9 cellular contexts compared by ENCODE assay signal in the genomic region with DNA sequence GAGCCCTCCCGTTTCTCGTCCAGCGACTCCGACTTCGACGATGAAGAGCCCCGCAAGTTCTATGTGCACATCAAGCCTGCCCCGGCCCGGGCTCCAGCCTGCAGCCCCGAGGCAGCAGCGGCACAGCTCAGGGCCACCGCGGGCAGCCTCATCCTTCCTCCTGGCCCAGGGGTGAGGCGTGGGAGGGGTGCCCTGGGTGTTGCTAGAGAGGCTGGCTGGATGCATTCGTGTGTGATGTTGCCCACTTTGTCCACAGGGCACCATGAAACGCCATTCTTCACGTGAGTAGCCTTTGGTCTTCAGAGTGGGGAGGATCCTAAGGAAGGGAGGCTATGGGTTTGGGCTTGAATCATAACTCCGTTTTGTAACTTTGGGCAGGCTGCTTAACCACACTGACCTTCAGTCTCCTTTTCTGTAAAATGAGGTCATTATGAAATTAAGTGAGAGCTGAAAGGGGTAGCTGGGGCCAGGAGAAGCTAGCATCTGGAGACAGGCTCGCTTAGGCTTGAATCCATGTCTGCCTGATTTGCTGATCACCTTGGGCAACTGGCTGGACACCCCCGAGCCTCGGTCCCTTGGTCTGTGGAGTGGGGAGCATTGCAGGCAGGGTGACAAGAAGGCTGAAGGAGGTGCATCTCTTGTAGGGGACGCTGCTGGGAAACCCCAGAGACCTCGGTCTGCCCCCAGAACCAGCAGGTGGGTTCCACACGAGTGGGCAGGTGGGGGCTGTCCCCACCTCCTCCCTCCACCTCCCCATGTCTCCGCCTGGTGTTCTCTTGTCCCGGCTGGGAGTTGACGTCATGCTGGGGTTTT. TPM values are rescaled to one million over a fixed set of nuclear protein-coding genes. Genes with fewer than 3 reads are reported as not detected.
DNase-seq lines count a peak whose midpoint lies in the region; ATAC-seq and TF ChIP-seq lines count a peak whose summit lies in the region.
"Had no signal": no experiment of that assay in that cellular context is flagged by ENCODE, and none has a peak within 500 bp of the region (broad histone marks: within the 10 kb centered on the region; RNA-seq: fewer than 3 reads in every experiment).

No MANE protein-coding gene starts in this region.

- H3K9me3 ChIP-seq in OCI-LY1 (ENCODE audit: low read length) (no peaks in the 10 kb centered on the region), stomach (no peaks in the 10 kb centered on the region)

- H3K4me3 ChIP-seq in OCI-LY1 (ENCODE audit: low read depth, low read length, poor library complexity, severe bottlenecking) = no peak overlapping the region
- no peak overlapping the region for H3K4me3 ChIP-seq in stomach
- H3K4me3 ChIP-seq: cardiac muscle cell, SK-N-MC had no signal

- no peak for TF ChIP-seq EP300 in stomach (IDR thresholded peaks at IDR 0.05)

- H3K9me2 ChIP-seq in OCI-LY1 (ENCODE audit: low read depth, low read length) = no peaks in the 10 kb centered on the region

- TF ChIP-seq CTCF in OCI-LY1 (IDR thresholded peaks at IDR 0.05; ENCODE audit: low read length) (no peak), stomach (IDR thresholded peaks at IDR 0.05) (no peak)

- H3K4me2 ChIP-seq in OCI-LY1 (ENCODE audit: low read length) = no peak overlapping the region

- no peak overlapping the region for H2AFZ ChIP-seq in OCI-LY1 (ENCODE audit: low read length)

- no peaks in the 10 kb centered on the region for H3F3A ChIP-seq in OCI-LY1 (ENCODE audit: insufficient read depth, low read length)

- 71 to 77% (median 71%) methylated on average over 21 to 27 of the region's 27 CpGs for WGBS in stomach, 5 donors

- intact Hi-C loops in stomach (cut with DNase I; ENCODE audit: low total_unique reads) = no loop called here

- H3K27me3 ChIP-seq in OCI-LY1 (ENCODE audit: insufficient read depth, low read length) (no peaks in the 10 kb centered on the region), stomach (peaks cover 0 to 44% (median 4%) of the 10 kb centered on the region in 3 donors)
- H3K27me3 ChIP-seq: cardiac muscle cell had no signal

- no peaks in the 10 kb centered on the region for H3K79me2 ChIP-seq in OCI-LY1 (ENCODE audit: insufficient read depth, low read length)

- no peaks in the 10 kb centered on the region for H4K20me1 ChIP-seq in OCI-LY1 (ENCODE audit: insufficient read depth, low read length)

- no peak for DNase-seq in stomach
- no peak for DNase-seq in NCI-H1092 treated with DMSO at 0.1 percent for 48 hours (lab: John Stamatoyannopoulos, UW)
- no peak for DNase-seq in T-helper 2 cell treated with Interferon-gamma antibody and Interleukin-4, amounts not matched to agents 5 μg/mL and 100 μg/mL, for 36 hours (ENCODE audit: low spot score)

- H3K9me3 Mint-ChIP-seq in stimulated activated memory B cell treated with anti-CD40 and anti-IgM and Interleukin-4, amounts not matched to agents 10 μg/mL and 1 μg/mL and 100 μg/mL, for 72 hours = no peaks in the 10 kb centered on the region
- H3K9me3 Mint-ChIP-seq in T-helper 2 cell treated with Interferon-gamma antibody and Interleukin-4, amounts not matched to agents 5 μg/mL and 100 μg/mL, for 36 hours = no peaks in the 10 kb centered on the region

- no peak overlapping the region; the same call in 1 of the 2 replicates for H3K9ac ChIP-seq in OCI-LY1 (ENCODE audit: low read length)

- peak; percentile 81 for ATAC-seq in GM19035 (IDR thresholded peaks at IDR 0.05; ENCODE audit: unreplicated experiment)
- ATAC-seq in HG02759 (IDR thresholded peaks at IDR 0.05; ENCODE audit: unreplicated experiment) = peak; percentile 73
- ATAC-seq in stimulated activated memory B cell treated with anti-CD40 and anti-IgM and Interleukin-4, amounts not matched to agents 10 μg/mL and 1 μg/mL and 100 μg/mL, for 72 hours = peak; percentile 93

- H3K27ac Mint-ChIP-seq in stimulated activated memory B cell treated with anti-CD40 and anti-IgM and Interleukin-4, amounts not matched to agents 10 μg/mL and 1 μg/mL and 100 μg/mL, for 72 hours = peak overlapping the region; percentile 95
- H3K27ac Mint-ChIP-seq in T-helper 2 cell treated with Interferon-gamma antibody and Interleukin-4, amounts not matched to agents 5 μg/mL and 100 μg/mL, for 36 hours = no peak overlapping the region

- H3K27me3 Mint-ChIP-seq in stimulated activated memory B cell treated with anti-CD40 and anti-IgM and Interleukin-4, amounts not matched to agents 10 μg/mL and 1 μg/mL and 100 μg/mL, for 72 hours = no peaks in the 10 kb centered on the region
- no peaks in the 10 kb centered on the region for H3K27me3 Mint-ChIP-seq in T-helper 2 cell treated with Interferon-gamma antibody and Interleukin-4, amounts not matched to agents 5 μg/mL and 100 μg/mL, for 36 hours (ENCODE audit: low read depth)

- H3K27ac ChIP-seq in OCI-LY1 (ENCODE audit: low read depth, low read length, poor library complexity, severe bottlenecking) = peak overlapping the region; percentile 73
- H3K27ac ChIP-seq in stomach = no peak overlapping the region
- H3K27ac ChIP-seq: cardiac muscle cell, SK-N-MC had no signal

- peak overlapping the region; percentile 72 for H3K4me3 Mint-ChIP-seq in stimulated activated memory B cell treated with anti-CD40 and anti-IgM and Interleukin-4, amounts not matched to agents 10 μg/mL and 1 μg/mL and 100 μg/mL, for 72 hours
- no peak overlapping the region for H3K4me3 Mint-ChIP-seq in T-helper 2 cell treated with Interferon-gamma antibody and Interleukin-4, amounts not matched to agents 5 μg/mL and 100 μg/mL, for 36 hours

- peaks cover 66% of the 10 kb centered on the region for H3K4me1 Mint-ChIP-seq in stimulated activated memory B cell treated with anti-CD40 and anti-IgM and Interleukin-4, amounts not matched to agents 10 μg/mL and 1 μg/mL and 100 μg/mL, for 72 hours
- peaks cover 8% of the 10 kb centered on the region for H3K4me1 Mint-ChIP-seq in T-helper 2 cell treated with Interferon-gamma antibody and Interleukin-4, amounts not matched to agents 5 μg/mL and 100 μg/mL, for 36 hours (ENCODE audit: low read depth)

- TF ChIP-seq POLR2A in stomach (IDR thresholded peaks at IDR 0.05) = no peak

- peaks cover 61% of the 10 kb centered on the region for H3K36me3 ChIP-seq in OCI-LY1 (ENCODE audit: insufficient read depth, low read length)
- H3K36me3 ChIP-seq in stomach = peaks cover 0 to 11% (median 0%) of the 10 kb centered on the region in 4 donors
- H3K36me3 ChIP-seq: cardiac muscle cell had no signal

- H3K4me1 ChIP-seq in OCI-LY1 (ENCODE audit: insufficient read depth, low read length, severe bottlenecking) = peaks cover 12% of the 10 kb centered on the region
- peaks cover 0 to 22% (median 17%) of the 10 kb centered on the region in 4 donors for H3K4me1 ChIP-seq in stomach

- H3K36me3 Mint-ChIP-seq in stimulated activated memory B cell treated with anti-CD40 and anti-IgM and Interleukin-4, amounts not matched to agents 10 μg/mL and 1 μg/mL and 100 μg/mL, for 72 hours = peaks cover 67% of the 10 kb centered on the region
- peaks cover 39% of the 10 kb centered on the region for H3K36me3 Mint-ChIP-seq in T-helper 2 cell treated with Interferon-gamma antibody and Interleukin-4, amounts not matched to agents 5 μg/mL and 100 μg/mL, for 36 hours (ENCODE audit: low read depth)

RNA-seq across cellular contexts. Expression of gene B3GNT3, which starts 18.7 kb away (rescaled TPM):
- total RNA-seq in stomach = 100 to 1,000 TPM in 1 of 5 donors, 10 to 100 TPM in 4; 11.9 to 117 (median 25.7) TPM
- 10 to 100 TPM; 11.3 to 39.3 (median 11.3) TPM for polyA plus RNA-seq in stomach
- total RNA-seq: cardiac muscle cell had no signal
- polyA plus RNA-seq: cardiac muscle cell had no signal

RNA-seq across cellular contexts. Expression of gene FCHO1, which starts 24.9 kb away (rescaled TPM):
- 1 to 10 TPM in 3 of 5 donors, under 1 TPM in 1, not detected in 1; 0.55 to 9.3 (median 2.0) TPM for total RNA-seq in stomach
- under 1 TPM; 0.53 to 0.92 (median 0.75) TPM for polyA plus RNA-seq in stomach

RNA-seq across cellular contexts. Expression of gene INSL3, which starts 45.1 kb away (rescaled TPM):
- not detected for total RNA-seq in stomach
- under 1 TPM in 1 of 3 donors, not detected in 2; 0.23 TPM for polyA plus RNA-seq in stomach
- polyA plus RNA-seq: cardiac muscle cell had no signal

RNA-seq across cellular contexts. Expression of gene MAP1S, which starts 56.9 kb away (rescaled TPM):
- total RNA-seq in stomach = 100 to 1,000 TPM in 1 of 5 donors, 10 to 100 TPM in 3, 1 to 10 TPM in 1; 8.3 to 193 (median 67.1) TPM
- 10 to 100 TPM; 14.9 to 25.2 (median 25.0) TPM for polyA plus RNA-seq in stomach
